24 cellular contexts compared by ENCODE assay signal in genomic region chr13:43261018-43261417, GRCh38.
DNase-seq lines count a peak whose midpoint lies in the region; ATAC-seq and TF ChIP-seq lines count a peak whose summit lies in the region.
"Had no signal": no experiment of that assay in that cellular context is flagged by ENCODE, and none has a peak within 500 bp of the region (broad histone marks: within the 10 kb centered on the region; RNA-seq: fewer than 3 reads in every experiment).

No MANE protein-coding gene starts in this region.

- TF ChIP-seq CTCF in cardiac fibroblast (IDR thresholded peaks at IDR 0.05; ENCODE audit: low read depth, low read length), result no peak

- DNase-seq in AG08395 (ENCODE audit: low spot score) (peak; percentile 59), M059J (ENCODE audit: low read depth) (peak; percentile 32), cardiac fibroblast (ENCODE audit: low read depth in 2 of 2) (peak; percentile 53 to 70), kidney glomerular epithelial cell (lab: John Stamatoyannopoulos, UW) (peak; percentile 29), Ammon's horn (ENCODE audit: low spot score) (no peak), cerebellar cortex (ENCODE audit: low spot score) (no peak)
- DNase-seq in NK-92 treated with Interleukin-12 subunit alpha and Interleukin-12 subunit beta, amount 100 ng/mL, for 24 hours (lab: John Stamatoyannopoulos, UW), result no peak
- DNase-seq in stimulated activated effector memory CD8-positive, alpha-beta T cell treated with anti-CD3 and anti-CD28 coated beads, Interleukin-12 subunit alpha, Interleukin-12 subunit beta, amount 100 ng/mL, for 72 hours (ENCODE audit: low spot score in 2 of 2), result no peak
- DNase-seq: activated effector memory CD4-positive, alpha-beta T cell treated with anti-CD3 and anti-CD28 coated beads, Interleukin-2, amount 50 U/mL, for 16 hours; aorta; DMS53; gastrocnemius medialis; H9; immature natural killer cell; NCI-H1105 treated with DMSO at 0.1 percent for 48 hours; NCI-H345; nucleus accumbens; SW 1271; upper lobe of right lung; WERI-Rb-1 had no signal

- no peak overlapping the region for H3K27ac Mint-ChIP-seq in stimulated activated effector memory CD8-positive, alpha-beta T cell treated with anti-CD3 and anti-CD28 coated beads, Interleukin-12 subunit alpha, Interleukin-12 subunit beta, amount 100 ng/mL, for 72 hours
- H3K27ac Mint-ChIP-seq: H9; IgD-negative memory B cell; immature natural killer cell; mesothelial cell of epicardium; stimulated activated memory B cell treated with anti-CD40 and anti-IgM and Interleukin-4, amounts not matched to agents 10 μg/mL and 1 μg/mL and 100 μg/mL, for 72 hours had no signal

- H3K4me3 ChIP-seq in cardiac fibroblast (replicated peaks in 1 of 2; ENCODE audit: low read depth in 2 of 2, low read length in 2 of 2), result no peak overlapping the region
- H3K4me3 ChIP-seq: BLaER1, gastrocnemius medialis, upper lobe of right lung had no signal

- no peaks in the 10 kb centered on the region for H3K4me1 Mint-ChIP-seq in stimulated activated effector memory CD8-positive, alpha-beta T cell treated with anti-CD3 and anti-CD28 coated beads, Interleukin-12 subunit alpha, Interleukin-12 subunit beta, amount 100 ng/mL, for 72 hours
- H3K4me1 Mint-ChIP-seq: immature natural killer cell; stimulated activated memory B cell treated with anti-CD40 and anti-IgM and Interleukin-4, amounts not matched to agents 10 μg/mL and 1 μg/mL and 100 μg/mL, for 72 hours had no signal

- no peak for ATAC-seq in stimulated activated effector memory CD8-positive, alpha-beta T cell treated with anti-CD3 and anti-CD28 coated beads, Interleukin-12 subunit alpha, Interleukin-12 subunit beta, amount 100 ng/mL, for 72 hours
- ATAC-seq: gastrocnemius medialis; stimulated activated memory B cell treated with anti-CD40 and anti-IgM and Interleukin-4, amounts not matched to agents 10 μg/mL and 1 μg/mL and 100 μg/mL, for 72 hours; upper lobe of right lung had no signal

- no peaks in the 10 kb centered on the region for H3K9me3 Mint-ChIP-seq in stimulated activated effector memory CD8-positive, alpha-beta T cell treated with anti-CD3 and anti-CD28 coated beads, Interleukin-12 subunit alpha, Interleukin-12 subunit beta, amount 100 ng/mL, for 72 hours
- H3K9me3 Mint-ChIP-seq: H9 had no signal

- no peak overlapping the region for H3K4me3 Mint-ChIP-seq in stimulated activated effector memory CD8-positive, alpha-beta T cell treated with anti-CD3 and anti-CD28 coated beads, Interleukin-12 subunit alpha, Interleukin-12 subunit beta, amount 100 ng/mL, for 72 hours
- H3K4me3 Mint-ChIP-seq: H9; IgD-negative memory B cell; immature natural killer cell; mesothelial cell of epicardium; stimulated activated memory B cell treated with anti-CD40 and anti-IgM and Interleukin-4, amounts not matched to agents 10 μg/mL and 1 μg/mL and 100 μg/mL, for 72 hours had no signal

- no peaks in the 10 kb centered on the region for H3K36me3 Mint-ChIP-seq in stimulated activated effector memory CD8-positive, alpha-beta T cell treated with anti-CD3 and anti-CD28 coated beads, Interleukin-12 subunit alpha, Interleukin-12 subunit beta, amount 100 ng/mL, for 72 hours
- H3K36me3 Mint-ChIP-seq: IgD-negative memory B cell; immature natural killer cell; mesothelial cell of epicardium; stimulated activated memory B cell treated with anti-CD40 and anti-IgM and Interleukin-4, amounts not matched to agents 10 μg/mL and 1 μg/mL and 100 μg/mL, for 72 hours had no signal

Comparison
In these comparisons a context has a peak if more than half of its experiments do, and no peak if none do; other contexts are left out.
1. DNase-seq: peak in AG08395 (single experiment), M059J (single experiment), cardiac fibroblast (2 of 2) and kidney glomerular epithelial cell (single experiment); none in Ammon's horn (single experiment), NK-92 treated with Interleukin-12 subunit alpha and Interleukin-12 subunit beta, amount 100 ng/mL, for 24 hours (single experiment), cerebellar cortex (single experiment) and stimulated activated effector memory CD8-positive, alpha-beta T cell treated with anti-CD3 and anti-CD28 coated beads, Interleukin-12 subunit alpha, Interleukin-12 subunit beta, amount 100 ng/mL, for 72 hours (0 of 2).